38 cellular contexts compared by ENCODE assay signal in the genomic region with DNA sequence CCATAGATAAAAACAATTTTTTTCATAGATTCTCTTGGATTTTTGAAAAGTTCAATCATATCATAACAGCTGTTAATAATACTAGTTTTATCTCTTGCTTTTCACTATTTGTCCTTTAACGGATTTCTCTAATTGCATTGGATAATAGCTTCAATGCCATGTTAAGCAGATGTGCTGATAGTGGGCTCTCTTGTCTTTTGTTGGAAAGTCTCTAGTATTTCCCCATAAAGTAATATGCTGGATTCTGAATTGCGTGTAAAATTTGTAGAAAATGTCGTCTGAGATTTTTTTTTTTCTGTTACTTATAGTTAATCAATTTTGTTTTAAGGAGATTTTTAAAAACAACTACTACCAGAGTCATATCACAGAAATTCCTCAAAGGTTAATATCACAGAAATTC. TPM values are rescaled to one million over a fixed set of nuclear protein-coding genes. Genes with fewer than 3 reads are reported as not detected.
"Had no signal": no experiment of that assay in that cellular context is flagged by ENCODE, and none has a peak within 500 bp of the region (broad histone marks: within the 10 kb centered on the region; RNA-seq: fewer than 3 reads in every experiment).

No MANE protein-coding gene starts in this region.

- H3K27me3 Mint-ChIP-seq: activated naive CD4-positive, alpha-beta T cell treated with anti-CD3 and anti-CD28 coated beads, Interleukin-2, amount 10 ng/mL, durations not matched to agents 7 days and 5 days; activated naive CD4-positive, alpha-beta T cell treated with anti-CD3 and anti-CD28 coated beads, Interleukin-2, amount 50 U/mL, for 24 hours; activated naive CD8-positive, alpha-beta T cell; activated naive CD8-positive, alpha-beta T cell treated with anti-CD3 and anti-CD28 coated beads, Interleukin-2, amount 50 U/mL, for 24 hours; activated T-helper 17 cell treated with anti-CD3 and anti-CD28 coated beads, Interleukin-2, amount 50 U/mL, for 72 hours; central memory CD8-positive, alpha-beta T cell had no signal

- H3K27me3 ChIP-seq: adrenal gland, ascending aorta, body of pancreas, brain microvascular endothelial cell, breast epithelium, cardiac muscle cell, colonic mucosa had no signal

- H3K36me3 ChIP-seq: adrenal gland, ascending aorta, brain microvascular endothelial cell, breast epithelium, cardiac muscle cell, colonic mucosa had no signal

- H3K4me1 ChIP-seq: adrenal gland, body of pancreas, breast epithelium, colonic mucosa had no signal

- H3K27ac ChIP-seq: adrenal gland, ascending aorta, body of pancreas, brain microvascular endothelial cell, breast epithelium, cardiac muscle cell, colonic mucosa had no signal

- FAIRE-seq: astrocyte, bronchial epithelial cell had no signal

- H3K4me3 ChIP-seq: adrenal gland, ascending aorta, body of pancreas, breast epithelium, cardiac muscle cell, colonic mucosa had no signal

- H3K9me3 ChIP-seq: adrenal gland, ascending aorta, body of pancreas, breast epithelium, colonic mucosa had no signal

- H3K4me1 Mint-ChIP-seq: activated naive CD4-positive, alpha-beta T cell treated with anti-CD3 and anti-CD28 coated beads, Interleukin-2, amount 10 ng/mL, durations not matched to agents 7 days and 5 days; activated naive CD4-positive, alpha-beta T cell treated with anti-CD3 and anti-CD28 coated beads, Interleukin-2, amount 50 U/mL, for 24 hours; activated naive CD8-positive, alpha-beta T cell treated with anti-CD3 and anti-CD28 coated beads for 36 hours; activated naive CD8-positive, alpha-beta T cell treated with anti-CD3 and anti-CD28 coated beads, Interleukin-2, amount 10 ng/mL, durations not matched to agents 7 days and 5 days; activated naive CD8-positive, alpha-beta T cell treated with anti-CD3 and anti-CD28 coated beads, Interleukin-2, amount 50 U/mL, for 24 hours; activated T-helper 17 cell treated with anti-CD3 and anti-CD28 coated beads, Interleukin-2, amount 50 U/mL, for 72 hours; brain; central memory CD8-positive, alpha-beta T cell had no signal

- H3K36me3 Mint-ChIP-seq: activated naive CD4-positive, alpha-beta T cell treated with anti-CD3 and anti-CD28 coated beads, Interleukin-2, amount 10 ng/mL, durations not matched to agents 7 days and 5 days; activated naive CD4-positive, alpha-beta T cell treated with anti-CD3 and anti-CD28 coated beads, Interleukin-2, amount 50 U/mL, for 24 hours; activated naive CD4-positive, alpha-beta T cell treated with anti-CD3 and anti-CD28 coated beads, Interleukin-2, amount 50 U/mL, for 72 hours; activated naive CD8-positive, alpha-beta T cell; activated naive CD8-positive, alpha-beta T cell treated with anti-CD3 and anti-CD28 coated beads for 36 hours; activated naive CD8-positive, alpha-beta T cell treated with anti-CD3 and anti-CD28 coated beads, Interleukin-2, amount 10 ng/mL, durations not matched to agents 7 days and 5 days; brain had no signal

- H3K9me3 Mint-ChIP-seq: activated naive CD4-positive, alpha-beta T cell treated with anti-CD3 and anti-CD28 coated beads for 36 hours; activated naive CD4-positive, alpha-beta T cell treated with anti-CD3 and anti-CD28 coated beads, Interleukin-2, amount 10 ng/mL, durations not matched to agents 7 days and 5 days; activated naive CD4-positive, alpha-beta T cell treated with anti-CD3 and anti-CD28 coated beads, Interleukin-2, amount 50 U/mL, for 24 hours; activated naive CD4-positive, alpha-beta T cell treated with anti-CD3 and anti-CD28 coated beads, Interleukin-2, amount 50 U/mL, for 72 hours; activated naive CD8-positive, alpha-beta T cell treated with anti-CD3 and anti-CD28 coated beads for 36 hours; activated naive CD8-positive, alpha-beta T cell treated with anti-CD3 and anti-CD28 coated beads, Interleukin-2, amount 10 ng/mL, durations not matched to agents 7 days and 5 days; activated naive CD8-positive, alpha-beta T cell treated with anti-CD3 and anti-CD28 coated beads, Interleukin-2, amount 50 U/mL, for 24 hours; activated T-cell treated with anti-CD3 and anti-CD28 coated beads, Interleukin-2, amount 50 U/mL, for 72 hours; activated T-helper 1 cell treated with anti-CD3 and anti-CD28 coated beads, Interleukin-12 subunit alpha, Interleukin-12 subunit beta, Interleukin-2, Interleukin-4 antibody, amounts not matched to agents 30 ng/mL and 10 ng/mL and 1 ng/mL, durations not matched to agents 14 hours and 24 hours and 36 hours; activated T-helper 17 cell treated with anti-CD3 and anti-CD28 coated beads, Interleukin-2, amount 50 U/mL, for 72 hours; activated T-helper 2 cell treated with anti-CD3 and anti-CD28 coated beads, Interferon-gamma antibody, Interleukin-2, Interleukin-4, amounts not matched to agents 10 μg/mL and 5 μg/mL and 100 μg/mL, durations not matched to agents 14 hours and 24 hours and 36 hours; brain had no signal

- DNase-seq: activated effector memory CD4-positive, alpha-beta T cell treated with anti-CD3 and anti-CD28 coated beads, Interleukin-2, amount 50 U/mL, for 16 hours; activated effector memory CD4-positive, alpha-beta T cell treated with Interleukin-2 at 50 U/mL for 16 hours; activated gamma-delta T cell; activated gamma-delta T cell treated with Interleukin-2 at 50 U/mL for 16 hours; activated naive CD4-positive, alpha-beta T cell; activated naive CD4-positive, alpha-beta T cell treated with anti-CD3 and anti-CD28 coated beads for 36 hours; activated naive CD4-positive, alpha-beta T cell treated with anti-CD3 and anti-CD28 coated beads, Interleukin-2, amount 10 ng/mL, durations not matched to agents 7 days and 5 days; activated naive CD4-positive, alpha-beta T cell treated with anti-CD3 and anti-CD28 coated beads, Interleukin-2, amount 50 U/mL, for 16 hours; activated naive CD4-positive, alpha-beta T cell treated with Interleukin-2 at 50 U/mL for 16 hours; activated naive CD8-positive, alpha-beta T cell treated with anti-CD3 and anti-CD28 coated beads for 36 hours; activated naive CD8-positive, alpha-beta T cell treated with anti-CD3 and anti-CD28 coated beads, Interleukin-2, amount 10 ng/mL, durations not matched to agents 7 days and 5 days; activated naive CD8-positive, alpha-beta T cell treated with anti-CD3 and anti-CD28 coated beads, Interleukin-2, amount 50 U/mL, for 24 hours; activated T-cell treated with anti-CD3 and anti-CD28 coated beads, Interleukin-2, amount 50 U/mL, for 48 hours; activated T-cell treated with anti-CD3 and anti-CD28 coated beads, Interleukin-2, amount 50 U/mL, for 72 hours; adrenal gland; amniotic stem cell; amygdala; anterior cingulate cortex; aorta; body of pancreas; brain microvascular endothelial cell; caudate nucleus; central memory CD4-positive, alpha-beta T cell; cerebellar nuclear complex; colonic mucosa had no signal

- H3K4me3 Mint-ChIP-seq: activated naive CD4-positive, alpha-beta T cell treated with anti-CD3 and anti-CD28 coated beads for 36 hours; activated naive CD4-positive, alpha-beta T cell treated with anti-CD3 and anti-CD28 coated beads, Interleukin-2, amount 10 ng/mL, durations not matched to agents 7 days and 5 days; activated naive CD4-positive, alpha-beta T cell treated with anti-CD3 and anti-CD28 coated beads, Interleukin-2, amount 50 U/mL, for 24 hours; activated naive CD8-positive, alpha-beta T cell; activated naive CD8-positive, alpha-beta T cell treated with anti-CD3 and anti-CD28 coated beads for 36 hours; activated naive CD8-positive, alpha-beta T cell treated with anti-CD3 and anti-CD28 coated beads, Interleukin-2, amount 10 ng/mL, durations not matched to agents 7 days and 5 days; activated naive CD8-positive, alpha-beta T cell treated with anti-CD3 and anti-CD28 coated beads, Interleukin-2, amount 50 U/mL, for 24 hours; activated T-cell treated with anti-CD3 and anti-CD28 coated beads, Interleukin-2, amount 50 U/mL, for 72 hours; activated T-helper 1 cell treated with anti-CD3 and anti-CD28 coated beads, Interleukin-12 subunit alpha, Interleukin-12 subunit beta, Interleukin-2, Interleukin-4 antibody, amounts not matched to agents 30 ng/mL and 10 ng/mL and 1 ng/mL, durations not matched to agents 14 hours and 24 hours and 36 hours; activated T-helper 17 cell treated with anti-CD3 and anti-CD28 coated beads, Interleukin-2, amount 50 U/mL, for 72 hours; brain; central memory CD8-positive, alpha-beta T cell had no signal

- H3K27ac Mint-ChIP-seq: activated naive CD4-positive, alpha-beta T cell treated with anti-CD3 and anti-CD28 coated beads for 36 hours; activated naive CD4-positive, alpha-beta T cell treated with anti-CD3 and anti-CD28 coated beads, Interleukin-2, amount 10 ng/mL, durations not matched to agents 7 days and 5 days; activated naive CD4-positive, alpha-beta T cell treated with anti-CD3 and anti-CD28 coated beads, Interleukin-2, amount 50 U/mL, for 24 hours; activated naive CD4-positive, alpha-beta T cell treated with anti-CD3 and anti-CD28 coated beads, Interleukin-2, amount 50 U/mL, for 72 hours; activated naive CD8-positive, alpha-beta T cell; activated naive CD8-positive, alpha-beta T cell treated with anti-CD3 and anti-CD28 coated beads for 36 hours; activated naive CD8-positive, alpha-beta T cell treated with anti-CD3 and anti-CD28 coated beads, Interleukin-2, amount 10 ng/mL, durations not matched to agents 7 days and 5 days; activated naive CD8-positive, alpha-beta T cell treated with anti-CD3 and anti-CD28 coated beads, Interleukin-2, amount 50 U/mL, for 24 hours; activated T-cell treated with anti-CD3 and anti-CD28 coated beads, Interleukin-2, amount 50 U/mL, for 72 hours; activated T-helper 1 cell treated with anti-CD3 and anti-CD28 coated beads, Interleukin-12 subunit alpha, Interleukin-12 subunit beta, Interleukin-2, Interleukin-4 antibody, amounts not matched to agents 30 ng/mL and 10 ng/mL and 1 ng/mL, durations not matched to agents 14 hours and 24 hours and 36 hours; activated T-helper 17 cell treated with anti-CD3 and anti-CD28 coated beads, Interleukin-2, amount 50 U/mL, for 72 hours; activated T-helper 2 cell treated with anti-CD3 and anti-CD28 coated beads, Interferon-gamma antibody, Interleukin-2, Interleukin-4, amounts not matched to agents 10 μg/mL and 5 μg/mL and 100 μg/mL, durations not matched to agents 14 hours and 24 hours and 36 hours; brain had no signal

- ATAC-seq: activated naive CD4-positive, alpha-beta T cell treated with anti-CD3 and anti-CD28 coated beads, Interleukin-2, amount 50 U/mL, for 72 hours; activated naive CD8-positive, alpha-beta T cell treated with anti-CD3 and anti-CD28 coated beads, Interleukin-2, amount 50 U/mL, for 24 hours; activated T-cell treated with anti-CD3 and anti-CD28 coated beads, Interleukin-2, amount 50 U/mL, for 72 hours; activated T-helper 17 cell treated with anti-CD3 and anti-CD28 coated beads, Interleukin-2, amount 50 U/mL, for 72 hours; body of pancreas had no signal

RNA-seq across cellular contexts. Expression of a gene that starts 53.3 kb away (rescaled TPM):
- total RNA-seq: activated naive CD4-positive, alpha-beta T cell treated with anti-CD3 and anti-CD28 coated beads for 36 hours; activated naive CD8-positive, alpha-beta T cell treated with anti-CD3 and anti-CD28 coated beads for 36 hours; activated naive CD8-positive, alpha-beta T cell treated with anti-CD3 and anti-CD28 coated beads, Interleukin-2, amount 10 ng/mL, durations not matched to agents 7 days and 5 days; activated T-helper 1 cell treated with anti-CD3 and anti-CD28 coated beads, Interleukin-12 subunit alpha, Interleukin-12 subunit beta, Interleukin-2, Interleukin-4 antibody, amounts not matched to agents 30 ng/mL and 10 ng/mL and 1 ng/mL, durations not matched to agents 14 hours and 24 hours and 36 hours; activated T-helper 2 cell treated with anti-CD3 and anti-CD28 coated beads, Interferon-gamma antibody, Interleukin-2, Interleukin-4, amounts not matched to agents 10 μg/mL and 5 μg/mL and 100 μg/mL, durations not matched to agents 14 hours and 24 hours and 36 hours; ascending aorta had no signal
